Comparison of ENCODE assay signal across 1 cellular context in genomic region chr2:75002007-75002406, GRCh38.
A peak's percentile ranks its signal among the peaks of the same experiment; 100 is the strongest.
TF ChIP-seq lines count a peak whose summit lies in the region.

No MANE protein-coding gene starts in this region.

TF ChIP-seq in HEK293, 187 proteins besides CTCF, POLR2A, EP300 and RAD21:
- TF ChIP-seq ZBTB20 (tag by site-specific recombination; IDR thresholded peaks at IDR 0.05) (no peak), ZFHX2 (tag by site-specific recombination; conservative IDR thresholded peaks at IDR 0.05) (no peak), KLF17 (tag by site-specific recombination; IDR thresholded peaks at IDR 0.05) (no peak), ZFP69B (tag by site-specific recombination; IDR thresholded peaks at IDR 0.05) (0 out of 2 replicates have a peak, but pooled peaks have one; percentile 20), ZNF654 (tag by site-specific recombination; IDR thresholded peaks at IDR 0.05; ENCODE audit: low read depth) (no peak), ZNF701 (tag by site-specific recombination; IDR thresholded peaks at IDR 0.05) (no peak), ZNF133 (tag by site-specific recombination; IDR thresholded peaks at IDR 0.05) (no peak), ZNF561 (tag by site-specific recombination; IDR thresholded peaks at IDR 0.05; ENCODE audit: borderline replicate concordance) (no peak), ZNF837 (tag by site-specific recombination; IDR thresholded peaks at IDR 0.05) (no peak)
- TF ChIP-seq, protein P1, sequence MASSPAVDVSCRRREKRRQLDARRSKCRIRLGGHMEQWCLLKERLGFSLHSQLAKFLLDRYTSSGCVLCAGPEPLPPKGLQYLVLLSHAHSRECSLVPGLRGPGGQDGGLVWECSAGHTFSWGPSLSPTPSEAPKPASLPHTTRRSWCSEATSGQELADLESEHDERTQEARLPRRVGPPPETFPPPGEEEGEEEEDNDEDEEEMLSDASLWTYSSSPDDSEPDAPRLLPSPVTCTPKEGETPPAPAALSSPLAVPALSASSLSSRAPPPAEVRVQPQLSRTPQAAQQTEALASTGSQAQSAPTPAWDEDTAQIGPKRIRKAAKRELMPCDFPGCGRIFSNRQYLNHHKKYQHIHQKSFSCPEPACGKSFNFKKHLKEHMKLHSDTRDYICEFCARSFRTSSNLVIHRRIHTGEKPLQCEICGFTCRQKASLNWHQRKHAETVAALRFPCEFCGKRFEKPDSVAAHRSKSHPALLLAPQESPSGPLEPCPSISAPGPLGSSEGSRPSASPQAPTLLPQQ (tag by site-specific recombination; IDR thresholded peaks at IDR 0.05), result peak; percentile 76; the same call in 1 of the 2 replicates
TF ChIP-seq in HEK293: peak in this region for 2.
